28 cellular contexts compared by ENCODE assay signal in genomic region chr3:131922356-131922755, GRCh38.
"Had no signal": no experiment of that assay in that cellular context is flagged by ENCODE, and none has a peak within 500 bp of the region (broad histone marks: within the 10 kb centered on the region; RNA-seq: fewer than 3 reads in every experiment).

No MANE protein-coding gene starts in this region.

- H3K4me3 Mint-ChIP-seq: activated CD4-positive, alpha-beta T cell treated with anti-CD3 and anti-CD28 coated beads for 36 hours; activated CD4-positive, alpha-beta T cell treated with anti-CD3 and anti-CD28 coated beads, Interleukin-2, amount 10 ng/mL, durations not matched to agents 7 days and 5 days; activated CD8-positive, alpha-beta T cell treated with anti-CD3 and anti-CD28 coated beads, Interleukin-2, amount 10 ng/mL, durations not matched to agents 7 days and 5 days; activated naive CD4-positive, alpha-beta T cell treated with anti-CD3 and anti-CD28 coated beads, Interleukin-2, amount 50 U/mL, for 24 hours; activated naive CD8-positive, alpha-beta T cell treated with anti-CD3 and anti-CD28 coated beads, Interleukin-2, amount 10 ng/mL, durations not matched to agents 7 days and 5 days; activated T-cell treated with anti-CD3 and anti-CD28 coated beads, Interleukin-2, amount 50 U/mL, for 24 hours; central memory CD8-positive, alpha-beta T cell; T-helper 1 cell treated with Interleukin-12 subunit alpha and Interleukin-12 subunit beta and Interleukin-4 antibody, amounts not matched to agents 30 μg/mL and 1 μg/mL, for 36 hours; T-helper 2 cell treated with Interferon-gamma antibody and Interleukin-4, amounts not matched to agents 5 μg/mL and 100 μg/mL, for 36 hours; WTC11 had no signal

- H3K27me3 Mint-ChIP-seq: activated CD4-positive, alpha-beta T cell treated with anti-CD3 and anti-CD28 coated beads, Interleukin-2, amount 10 ng/mL, durations not matched to agents 7 days and 5 days; activated naive CD4-positive, alpha-beta T cell treated with anti-CD3 and anti-CD28 coated beads, Interleukin-2, amount 50 U/mL, for 24 hours had no signal

- H3K36me3 ChIP-seq: ascending aorta, cardiac muscle cell, MG63, SJCRH30 had no signal

- DNase-seq: activated CD4-positive, alpha-beta T cell treated with anti-CD3 and anti-CD28 coated beads for 36 hours; activated CD4-positive, alpha-beta T cell treated with anti-CD3 and anti-CD28 coated beads, Interleukin-2, amount 10 ng/mL, durations not matched to agents 7 days and 5 days; activated CD4-positive, alpha-beta T cell treated with anti-CD3 and anti-CD28 coated beads, Interleukin-2, amount 50 U/mL, for 48 hours; activated CD8-positive, alpha-beta T cell treated with anti-CD3 and anti-CD28 coated beads, Interleukin-2, amount 10 ng/mL, durations not matched to agents 7 days and 5 days; activated gamma-delta T cell; activated naive CD4-positive, alpha-beta T cell treated with Interleukin-2 at 50 U/mL for 16 hours; activated naive CD8-positive, alpha-beta T cell treated with anti-CD3 and anti-CD28 coated beads, Interleukin-2, amount 10 ng/mL, durations not matched to agents 7 days and 5 days; activated T-cell treated with anti-CD3 and anti-CD28 coated beads, Interleukin-2, amount 50 U/mL, for 24 hours; amygdala; MG63; NCI-H1048; NCI-H1105 treated with DMSO at 0.1 percent for 48 hours; NCI-H1436; NCI-H1694; NCI-H2029; NCI-H345; NCI-H524 treated with DMSO at 0.1 percent for 48 hours; SHP77; SJCRH30 had no signal

- H3K9me3 ChIP-seq: ascending aorta, MG63, SJCRH30 had no signal

- H3K36me3 Mint-ChIP-seq: activated naive CD4-positive, alpha-beta T cell treated with anti-CD3 and anti-CD28 coated beads, Interleukin-2, amount 50 U/mL, for 24 hours; activated naive CD8-positive, alpha-beta T cell treated with anti-CD3 and anti-CD28 coated beads, Interleukin-2, amount 10 ng/mL, durations not matched to agents 7 days and 5 days; WTC11 had no signal

- H3K27me3 ChIP-seq: ascending aorta, cardiac muscle cell, MG63, SJCRH30 had no signal

- H3K9me3 Mint-ChIP-seq: activated CD4-positive, alpha-beta T cell treated with anti-CD3 and anti-CD28 coated beads, Interleukin-2, amount 10 ng/mL, durations not matched to agents 7 days and 5 days; activated T-cell treated with anti-CD3 and anti-CD28 coated beads, Interleukin-2, amount 50 U/mL, for 24 hours; activated T-helper 2 cell treated with anti-CD3 and anti-CD28 coated beads, Interferon-gamma antibody, Interleukin-2, Interleukin-4, amounts not matched to agents 10 μg/mL and 5 μg/mL and 100 μg/mL, durations not matched to agents 14 hours and 24 hours and 36 hours; central memory CD8-positive, alpha-beta T cell; T-helper 1 cell treated with Interleukin-12 subunit alpha and Interleukin-12 subunit beta and Interleukin-4 antibody, amounts not matched to agents 30 μg/mL and 1 μg/mL, for 36 hours; T-helper 2 cell treated with Interferon-gamma antibody and Interleukin-4, amounts not matched to agents 5 μg/mL and 100 μg/mL, for 36 hours had no signal

- H3K27ac Mint-ChIP-seq: activated CD4-positive, alpha-beta T cell treated with anti-CD3 and anti-CD28 coated beads for 36 hours; activated CD4-positive, alpha-beta T cell treated with anti-CD3 and anti-CD28 coated beads, Interleukin-2, amount 10 ng/mL, durations not matched to agents 7 days and 5 days; activated CD8-positive, alpha-beta T cell treated with anti-CD3 and anti-CD28 coated beads, Interleukin-2, amount 10 ng/mL, durations not matched to agents 7 days and 5 days; activated naive CD4-positive, alpha-beta T cell treated with anti-CD3 and anti-CD28 coated beads, Interleukin-2, amount 50 U/mL, for 24 hours; activated naive CD8-positive, alpha-beta T cell treated with anti-CD3 and anti-CD28 coated beads, Interleukin-2, amount 10 ng/mL, durations not matched to agents 7 days and 5 days; activated T-cell treated with anti-CD3 and anti-CD28 coated beads, Interleukin-2, amount 50 U/mL, for 24 hours; activated T-helper 2 cell treated with anti-CD3 and anti-CD28 coated beads, Interferon-gamma antibody, Interleukin-2, Interleukin-4, amounts not matched to agents 10 μg/mL and 5 μg/mL and 100 μg/mL, durations not matched to agents 14 hours and 24 hours and 36 hours; T-helper 1 cell treated with Interleukin-12 subunit alpha and Interleukin-12 subunit beta and Interleukin-4 antibody, amounts not matched to agents 30 μg/mL and 1 μg/mL, for 36 hours; T-helper 2 cell treated with Interferon-gamma antibody and Interleukin-4, amounts not matched to agents 5 μg/mL and 100 μg/mL, for 36 hours; WTC11 had no signal

- H3K27ac ChIP-seq: ascending aorta, cardiac muscle cell, SJCRH30, SK-N-MC had no signal

- H3K4me1 ChIP-seq: ascending aorta, SJCRH30 had no signal

- H3K4me1 Mint-ChIP-seq: activated CD4-positive, alpha-beta T cell treated with anti-CD3 and anti-CD28 coated beads for 36 hours; activated CD4-positive, alpha-beta T cell treated with anti-CD3 and anti-CD28 coated beads, Interleukin-2, amount 10 ng/mL, durations not matched to agents 7 days and 5 days; activated naive CD4-positive, alpha-beta T cell treated with anti-CD3 and anti-CD28 coated beads, Interleukin-2, amount 50 U/mL, for 24 hours; activated naive CD8-positive, alpha-beta T cell treated with anti-CD3 and anti-CD28 coated beads, Interleukin-2, amount 10 ng/mL, durations not matched to agents 7 days and 5 days; central memory CD8-positive, alpha-beta T cell had no signal

- H3K4me3 ChIP-seq: ascending aorta, cardiac muscle cell, MG63, SJCRH30, SK-N-MC had no signal
